Comparison of ENCODE assay signal across 13 cellular contexts in the genomic region with DNA sequence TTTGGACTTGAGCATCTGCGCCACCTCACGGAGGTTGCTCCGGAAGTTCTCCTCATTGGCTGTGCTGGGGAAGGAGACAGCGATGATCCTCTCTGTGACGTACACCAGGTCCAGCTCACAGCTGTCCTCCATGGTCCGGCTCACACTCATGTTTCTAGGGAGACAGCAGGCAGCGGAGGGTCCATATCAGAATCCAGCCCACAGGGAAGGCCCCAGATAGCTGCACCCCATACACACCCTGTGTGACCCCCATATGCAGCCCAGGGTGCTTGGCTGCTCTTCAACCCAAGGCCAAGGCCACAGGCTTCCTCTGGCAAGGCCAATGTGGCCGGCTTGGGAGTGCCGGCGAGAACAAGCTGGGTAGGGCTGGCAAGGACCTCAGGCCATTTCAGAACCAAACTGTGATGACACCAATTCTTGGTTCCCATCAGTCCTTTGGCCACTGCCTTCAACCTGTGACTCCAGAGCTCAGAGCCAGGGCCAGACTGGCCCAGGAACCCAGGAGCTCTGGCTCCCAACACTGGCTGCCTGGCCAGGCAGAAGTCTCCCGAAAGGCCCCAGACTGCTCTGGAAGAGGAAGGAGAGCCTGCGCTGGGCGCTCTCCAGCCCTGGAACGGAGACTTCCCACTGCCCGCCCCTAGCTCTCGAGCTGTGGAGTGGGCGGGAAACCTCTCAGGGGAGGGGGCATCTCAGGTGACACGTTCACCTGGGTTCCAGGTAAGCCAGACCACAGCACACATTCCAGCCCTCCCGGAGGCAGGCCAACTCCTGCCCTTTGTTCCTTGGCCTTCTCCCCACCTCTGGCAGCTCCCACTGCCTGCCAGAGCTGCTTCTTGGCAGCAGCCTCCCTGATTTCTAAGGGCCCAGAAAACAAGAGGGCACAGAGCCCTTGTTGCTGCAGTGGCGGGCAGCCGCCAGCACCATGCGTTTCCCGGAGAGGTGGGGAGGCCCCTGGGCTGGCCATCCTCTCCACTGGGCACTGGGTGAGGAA.
DNase-seq lines count a peak whose midpoint lies in the region; ATAC-seq and TF ChIP-seq lines count a peak whose summit lies in the region.
"Had no signal": no experiment of that assay in that cellular context is flagged by ENCODE, and none has a peak within 500 bp of the region (broad histone marks: within the 10 kb centered on the region; RNA-seq: fewer than 3 reads in every experiment).

No MANE protein-coding gene starts in this region.

- H3K4me1 ChIP-seq in Panc1 (ENCODE audit: control insufficient read depth, insufficient read depth, low read length), result no peaks in the 10 kb centered on the region
- peaks cover 72% of the 10 kb centered on the region for H3K4me1 ChIP-seq in muscle layer of colon (ENCODE audit: insufficient read depth, low read length)
- H3K4me1 ChIP-seq in tibial artery, result peaks cover 0 to 99% (median 82%) of the 10 kb centered on the region in 4 donors

- CTCF ChIA-PET in Panc1 (lab: Charles Lee), result interaction anchor here (0.6 to 1.1 kb wide), 3 partner anchors 95 to 113 kb away, joined by 3 read pairs; no protein-coding TSS in a partner anchor

- no peak overlapping the region for H3K27ac ChIP-seq in Panc1 (ENCODE audit: low read length)
- H3K27ac ChIP-seq in muscle layer of colon (ENCODE audit: low read depth, low read length), result peak overlapping the region; percentile 59
- H3K27ac ChIP-seq in tibial artery, result peak overlapping the region; percentile 95 to 98
- H3K27ac ChIP-seq: cardiac muscle cell, VCaP had no signal

- H3K4me3 ChIP-seq in Panc1 (ENCODE audit: low read depth in 2 of 2, low read length in 2 of 2), result no peak overlapping the region
- no peak overlapping the region for H3K4me3 ChIP-seq in muscle layer of colon (ENCODE audit: low read depth in 1 of 2, low read length in 2 of 2)
- peak overlapping the region; percentile 44 to 53 for H3K4me3 ChIP-seq in tibial artery
- H3K4me3 ChIP-seq: cardiac muscle cell, Peyer's patch had no signal

- H3K27me3 ChIP-seq in Panc1 (ENCODE audit: control insufficient read depth, insufficient read depth, low read length) (no peaks in the 10 kb centered on the region; the same call in 1 of the 2 replicates), muscle layer of colon (ENCODE audit: control insufficient read depth in 1 of 2, insufficient read depth in 2 of 2, low read length in 2 of 2) (no peaks in the 10 kb centered on the region), tibial artery (no peaks in the 10 kb centered on the region)
- H3K27me3 ChIP-seq: cardiac muscle cell, Peyer's patch had no signal

- H3K9ac ChIP-seq in muscle layer of colon (ENCODE audit: low read length), result peak overlapping the region; percentile 2

- intact Hi-C loops in Panc1 (cut with micrococcal nuclease; ENCODE audit: unreplicated experiment) (loop anchor here (5.0 kb wide), 1 partner anchor 89 kb away; no protein-coding TSS in a partner anchor), tibial artery (cut with DNase I; ENCODE audit: low total_unique reads) (loop anchor here (5.0 kb wide), 1 partner anchor 34 kb away; no protein-coding TSS in a partner anchor)

- in situ Hi-C loops in Panc1 (cut with HindIII; ENCODE audit: low pct_unique_long_range_greater_than_20kb, low sequenced_read_pairs), result no loop called here

- 0 out of 2 replicates have a peak, but pooled peaks have one; percentile 19 for ATAC-seq in Panc1
- no peak for ATAC-seq in HG03520 (IDR thresholded peaks at IDR 0.05; ENCODE audit: unreplicated experiment)
- no peak for ATAC-seq in HG03521 (IDR thresholded peaks at IDR 0.05; ENCODE audit: unreplicated experiment)

- H3K9me3 ChIP-seq in Panc1 (ENCODE audit: control insufficient read depth, insufficient read depth, low read depth, low read length) (no peaks in the 10 kb centered on the region), muscle layer of colon (ENCODE audit: low read length) (no peaks in the 10 kb centered on the region), tibial artery (no peaks in the 10 kb centered on the region)
- H3K9me3 ChIP-seq: Peyer's patch had no signal

- H3K36me3 ChIP-seq in Panc1 (ENCODE audit: control insufficient read depth, insufficient read depth, low read length) (no peaks in the 10 kb centered on the region), muscle layer of colon (ENCODE audit: insufficient read depth, low read length) (peaks cover 80% of the 10 kb centered on the region), tibial artery (peaks cover 76 to 77% (median 77%) of the 10 kb centered on the region in 3 donors)
- H3K36me3 ChIP-seq: cardiac muscle cell had no signal

- TF ChIP-seq CTCF in Panc1 (IDR thresholded peaks at IDR 0.05) (no peak), tibial artery (IDR thresholded peaks at IDR 0.05) (no peak)

- no TSS peak for BruUV-seq in Panc1 (replicated peaks; lab: Mats Ljungman, UMichigan)

- POLR2A ChIA-PET in Panc1 (lab: Charles Lee), result no interaction called here

- DNase-seq in Panc1 (ENCODE audit: low read depth, low spot score), result no peak
- DNase-seq in globus pallidus (ENCODE audit: low spot score), result peak; percentile 77
- peak; percentile 73 to 92 for DNase-seq in tibial artery
- DNase-seq in NCI-H345 (lab: John Stamatoyannopoulos, UW), result no peak
- DNase-seq in SK-N-DZ (ENCODE audit: low spot score), result no peak
- DNase-seq: activated T-cell treated with anti-CD3 and anti-CD28 coated beads for 4 hours, NCI-H1694 treated with DMSO at 0.1 percent for 48 hours, Peyer's patch had no signal

Comparison
In these comparisons a context has a peak if more than half of its experiments do, and no peak if none do; other contexts are left out.
1. DNase-seq: peak in globus pallidus (single experiment) and tibial artery (2 of 2); none in Panc1 (single experiment), NCI-H345 (single experiment) and SK-N-DZ (single experiment).
2. H3K4me3 ChIP-seq: peak in tibial artery (2 of 2); none in Panc1 (0 of 2) and muscle layer of colon (0 of 2).